In genomic region chr2:197889041-197889440, GRCh38 we compare ENCODE assay signal across 8 cellular contexts.
DNase-seq lines count a peak whose midpoint lies in the region; ATAC-seq and TF ChIP-seq lines count a peak whose summit lies in the region.

No MANE protein-coding gene starts in this region.

- TF ChIP-seq CTCF in OCI-LY3 (IDR thresholded peaks at IDR 0.05; ENCODE audit: low read depth, low read length) (no peak), osteocyte (IDR thresholded peaks at IDR 0.05) (no peak), uterus (IDR thresholded peaks at IDR 0.05) (no peak), colonic mucosa (IDR thresholded peaks at IDR 0.05) (no peak)

- H3K9me3 ChIP-seq in OCI-LY3 (ENCODE audit: insufficient read depth, low read length) (no peaks in the 10 kb centered on the region), uterus (no peaks in the 10 kb centered on the region), colonic mucosa (no peaks in the 10 kb centered on the region)

- TF ChIP-seq POLR2A in uterus (IDR thresholded peaks at IDR 0.05): no peak

- H3K4me2 ChIP-seq in OCI-LY3 (ENCODE audit: low read length): peak overlapping the region; percentile 38

- H3K9ac ChIP-seq in OCI-LY3 (ENCODE audit: low read length) (no peak overlapping the region), colonic mucosa (ENCODE audit: low read depth in 2 of 2, low read length in 2 of 2) (no peak overlapping the region)

- intact Hi-C loops in uterus (cut with DNase I; ENCODE audit: low total_unique reads): no loop called here
- intact Hi-C loops in colonic mucosa (cut with DNase I): no loop called here

- ATAC-seq in GM18519 (IDR thresholded peaks at IDR 0.05; ENCODE audit: low FRiP score, unreplicated experiment): peak; percentile 98
- peak; percentile 100 for ATAC-seq in HG02938 (IDR thresholded peaks at IDR 0.05; ENCODE audit: unreplicated experiment)

- peaks cover 3% of the 10 kb centered on the region for H3K27me3 Mint-ChIP-seq in osteocyte (ENCODE audit: unreplicated experiment)

- H3K4me1 Mint-ChIP-seq in osteocyte (ENCODE audit: unreplicated experiment): peaks cover 14% of the 10 kb centered on the region

- no peaks in the 10 kb centered on the region for H3K9me3 Mint-ChIP-seq in osteocyte (ENCODE audit: unreplicated experiment)

- H3K27me3 ChIP-seq in ACC112 (ENCODE audit: insufficient read depth, low read length): no peaks in the 10 kb centered on the region
- H3K27me3 ChIP-seq in OCI-LY3 (ENCODE audit: low read depth, low read length): no peaks in the 10 kb centered on the region
- H3K27me3 ChIP-seq in uterus: no peaks in the 10 kb centered on the region
- no peaks in the 10 kb centered on the region for H3K27me3 ChIP-seq in colonic mucosa

- no peaks in the 10 kb centered on the region for H3K36me3 Mint-ChIP-seq in osteocyte (ENCODE audit: unreplicated experiment)

- peak; percentile 7 for DNase-seq in effector CD4-positive, alpha-beta T cell
- no peak for DNase-seq in osteocyte (ENCODE audit: extremely low spot score, unreplicated experiment)
- DNase-seq in uterus: no peak
- no peak for DNase-seq in colonic mucosa

- peaks cover 12% of the 10 kb centered on the region for H3K4me1 ChIP-seq in ACC112 (ENCODE audit: control insufficient read depth, insufficient read depth, low read length, unreplicated experiment)
- peaks cover 30% of the 10 kb centered on the region for H3K4me1 ChIP-seq in OCI-LY3 (ENCODE audit: low read length)
- H3K4me1 ChIP-seq in uterus: peaks cover 0 to 7% of the 10 kb centered on the region in 2 donors
- H3K4me1 ChIP-seq in colonic mucosa: no peaks in the 10 kb centered on the region

- H3K4me3 ChIP-seq in ACC112 (ENCODE audit: low read depth, low read length) (peak overlapping the region; percentile 28; the same call in 1 of the 2 replicates), OCI-LY3 (ENCODE audit: low read length) (no peak overlapping the region), uterus (no peak overlapping the region), colonic mucosa (no peak overlapping the region)

- H2AFZ ChIP-seq in ACC112 (ENCODE audit: low read length, unreplicated experiment) (peak overlapping the region; percentile 97), OCI-LY3 (ENCODE audit: low read depth, low read length) (no peak overlapping the region)

- H4K20me1 ChIP-seq in OCI-LY3 (ENCODE audit: insufficient read depth, low read length): no peaks in the 10 kb centered on the region

- H3K4me3 Mint-ChIP-seq in osteocyte (ENCODE audit: unreplicated experiment): no peak overlapping the region

- H3K27ac ChIP-seq in ACC112 (ENCODE audit: low read depth, low read length) (0 out of 2 replicates have a peak overlapping the region, but pooled peaks have one; percentile 7), OCI-LY3 (ENCODE audit: low read length) (peak overlapping the region; percentile 21; the same call in 1 of the 2 replicates), uterus (no peak overlapping the region), colonic mucosa (no peak overlapping the region)

- peak overlapping the region; percentile 66 for H3K27ac Mint-ChIP-seq in osteocyte (ENCODE audit: unreplicated experiment)

- H3K36me3 ChIP-seq in ACC112 (ENCODE audit: insufficient read depth, low read length): no peaks in the 10 kb centered on the region
- H3K36me3 ChIP-seq in OCI-LY3 (replicated peaks; ENCODE audit: low read depth, low read length): no peaks in the 10 kb centered on the region
- no peaks in the 10 kb centered on the region for H3K36me3 ChIP-seq in uterus
- no peaks in the 10 kb centered on the region for H3K36me3 ChIP-seq in colonic mucosa

- no peaks in the 10 kb centered on the region for H3K79me2 ChIP-seq in ACC112 (ENCODE audit: control insufficient read depth, insufficient read depth, low read length, unreplicated experiment)
- no peaks in the 10 kb centered on the region for H3K79me2 ChIP-seq in OCI-LY3 (ENCODE audit: low read length)

Comparison
In these comparisons a context has a peak if more than half of its experiments do, and no peak if none do; other contexts are left out.
1. H3K27ac ChIP-seq: peak in ACC112 (single experiment) and OCI-LY3 (single experiment); none in uterus (0 of 2) and colonic mucosa (single experiment).